ENCODE assay signal across 8 cellular contexts in the genomic region with DNA sequence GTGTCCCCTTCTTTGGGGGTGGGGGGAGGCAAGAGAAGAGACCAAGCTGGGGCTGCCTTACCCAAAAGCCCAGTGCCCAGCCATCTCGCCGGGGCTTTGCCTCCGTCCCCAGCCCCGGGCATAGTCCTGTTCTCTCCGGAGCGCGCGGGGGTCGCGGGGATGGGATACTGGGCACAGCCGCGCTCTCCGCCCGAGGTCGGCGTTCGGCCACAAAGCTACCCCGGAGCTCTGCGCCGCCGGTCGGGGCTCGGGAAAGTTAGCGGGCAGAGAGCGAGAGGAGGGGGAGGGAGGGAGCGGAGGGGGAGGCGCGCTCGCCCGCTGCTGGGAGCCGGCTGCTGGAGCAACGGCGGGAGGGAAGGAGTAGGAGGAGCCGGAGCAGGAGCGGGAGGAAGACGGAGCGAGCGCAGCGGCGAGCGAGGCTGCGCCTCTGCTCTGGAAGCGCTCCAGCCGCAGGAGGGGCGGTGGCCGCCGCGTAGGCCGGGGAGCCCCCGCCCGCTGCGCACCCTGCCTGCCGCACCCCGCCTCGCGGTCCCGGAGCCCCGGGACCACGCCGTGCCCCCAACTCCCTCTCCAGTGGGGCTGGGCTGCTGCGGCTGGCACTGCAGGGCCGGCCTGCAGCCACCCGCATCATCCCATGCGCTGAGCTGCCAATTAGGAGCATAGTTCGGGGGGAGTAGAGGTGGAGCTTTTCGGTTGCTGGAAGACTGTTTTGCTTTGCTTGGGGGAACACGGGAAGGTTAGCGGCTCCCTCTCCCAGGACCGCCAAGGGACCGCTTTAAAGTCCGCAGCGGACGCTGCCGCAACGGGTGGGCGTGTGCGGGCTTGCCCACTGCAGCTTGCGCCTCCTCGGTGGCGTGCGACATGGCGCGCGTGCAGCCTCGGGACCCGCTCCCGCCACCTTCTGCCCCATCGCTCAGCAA. TPM values are rescaled to one million over a fixed set of nuclear protein-coding genes. Genes with fewer than 3 reads are reported as not detected.
DNase-seq lines count a peak whose midpoint lies in the region; ATAC-seq and TF ChIP-seq lines count a peak whose summit lies in the region.

A gene with protein sequence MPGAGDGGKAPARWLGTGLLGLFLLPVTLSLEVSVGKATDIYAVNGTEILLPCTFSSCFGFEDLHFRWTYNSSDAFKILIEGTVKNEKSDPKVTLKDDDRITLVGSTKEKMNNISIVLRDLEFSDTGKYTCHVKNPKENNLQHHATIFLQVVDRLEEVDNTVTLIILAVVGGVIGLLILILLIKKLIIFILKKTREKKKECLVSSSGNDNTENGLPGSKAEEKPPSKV (minus strand): TSS at position 272 of the 920 bp plus-strand sequence. CDS start 150 bp downstream, at position 122.

- DNase-seq in AG08396 (ENCODE audit: low spot score) (peak; percentile 90), HCT116 (ENCODE audit: low read depth, low spot score) (no peak), RWPE2 (ENCODE audit: low spot score) (no peak), dermis blood vessel endothelial cell (peak; percentile 55), kidney tubule cell (ENCODE audit: low spot score) (peak; percentile 57), NOMO-1 (lab: John Stamatoyannopoulos, UW; ENCODE audit: unreplicated experiment in 2 of 2) (no peak), erythroblast (lab: John Stamatoyannopoulos, UW) (no peak)
- DNase-seq in stimulated activated naive B cell treated with anti-CD40 and anti-IgM and Interleukin-4, amounts not matched to agents 10 μg/mL and 1 μg/mL and 100 μg/mL, for 72 hours, result no peak

- H3K4me3 Mint-ChIP-seq in stimulated activated naive B cell treated with anti-CD40 and anti-IgM and Interleukin-4, amounts not matched to agents 10 μg/mL and 1 μg/mL and 100 μg/mL, for 72 hours, result peak within 1 kb of the TSS; percentile 65 to 70

- peak within 1 kb of the TSS; percentile 21 to 50 for H3K4me3 ChIP-seq in HCT116 (replicated peaks in 1 of 2; ENCODE audit: low read depth in 1 of 2, low read length in 2 of 2)
- peak within 1 kb of the TSS; percentile 33 for H3K4me3 ChIP-seq in RWPE2 (ENCODE audit: severe bottlenecking)

- peak; percentile 80 for ATAC-seq in HCT116
- peak; percentile 76 for ATAC-seq in RWPE2 (ENCODE audit: low read depth)
- peak; percentile 19 to 33 for ATAC-seq in stimulated activated naive B cell treated with anti-CD40 and anti-IgM and Interleukin-4, amounts not matched to agents 10 μg/mL and 1 μg/mL and 100 μg/mL, for 72 hours (replicated peaks)

- TF ChIP-seq CTCF in HCT116 (IDR thresholded peaks at IDR 0.05 in 2 of 3, conservative IDR thresholded peaks at IDR 0.05 in 1 of 3; ENCODE audit: borderline replicate concordance in 1 of 3, insufficient read depth in 1 of 3, low read depth in 2 of 3, low read length in 2 of 3) (no peak), RWPE2 (IDR thresholded peaks at IDR 0.05; ENCODE audit: poor library complexity, severe bottlenecking) (no peak)

- CTCF ChIA-PET in HCT116 (lab: Charles Lee), result interaction anchor here (1.0 kb wide), 1 partner anchor 19 kb away, joined by 3 read pairs; no protein-coding TSS in a partner anchor

- RAD21 ChIA-PET in HCT116 (lab: Charles Lee; ENCODE audit: low non-redundant PET in 1 of 2, low total read pairs in 2 of 2, uncharacterized antibody in 2 of 2, unreplicated experiment in 2 of 2), result interaction anchor here in 1 of 2 experiments (0.6 to 0.8 kb wide), 3 partner anchors 19 to 212 kb away, joined by 3 to 5 read pairs (median 4); no protein-coding TSS in a partner anchor

- no peaks in the 10 kb centered on the region for H3K9me3 Mint-ChIP-seq in stimulated activated naive B cell treated with anti-CD40 and anti-IgM and Interleukin-4, amounts not matched to agents 10 μg/mL and 1 μg/mL and 100 μg/mL, for 72 hours

- peak within 1 kb of the TSS; percentile 13; the same call in 1 of the 2 replicates for H3K9ac ChIP-seq in HCT116 (ENCODE audit: low read length)

- peaks cover 76 to 95% of the 10 kb centered on the region in 2 donors for H3K27me3 Mint-ChIP-seq in stimulated activated naive B cell treated with anti-CD40 and anti-IgM and Interleukin-4, amounts not matched to agents 10 μg/mL and 1 μg/mL and 100 μg/mL, for 72 hours

- H3K79me2 ChIP-seq in HCT116 (ENCODE audit: insufficient read depth, low read length), result no peaks in the 10 kb centered on the region

- H3K27ac ChIP-seq in HCT116 (ENCODE audit: low read depth, low read length) (no peak within 1 kb of the TSS; the same call in 1 of the 2 replicates), RWPE2 (ENCODE audit: poor library complexity, severe bottlenecking) (no peak within 1 kb of the TSS)

- TF ChIP-seq POLR2A in HCT116 (IDR thresholded peaks at IDR 0.05; ENCODE audit: borderline replicate concordance, extremely low read depth, insufficient read depth, insufficient read length) (no peak), erythroblast (IDR thresholded peaks at IDR 0.05; ENCODE audit: low read length) (no peak)

- H3K4me1 ChIP-seq in HCT116 (ENCODE audit: control insufficient read depth in 1 of 2, insufficient read depth in 2 of 2, low read length in 2 of 2), result peaks cover 10 to 24% of the 10 kb centered on the region in 2 experiments; a peak in 3 of 4 replicates
- no peaks in the 10 kb centered on the region for H3K4me1 ChIP-seq in RWPE2 (ENCODE audit: insufficient read depth, poor library complexity, severe bottlenecking)

- peaks cover 11 to 12% of the 10 kb centered on the region in 2 donors for H3K4me1 Mint-ChIP-seq in stimulated activated naive B cell treated with anti-CD40 and anti-IgM and Interleukin-4, amounts not matched to agents 10 μg/mL and 1 μg/mL and 100 μg/mL, for 72 hours

- H3K9me3 ChIP-seq in HCT116 (ENCODE audit: control insufficient read depth in 1 of 2, insufficient read depth in 1 of 2, low read depth in 1 of 2, low read length in 2 of 2) (no peaks in the 10 kb centered on the region), RWPE2 (ENCODE audit: severe bottlenecking) (no peaks in the 10 kb centered on the region)

- intact Hi-C loops in HCT116 (cut with micrococcal nuclease), result loop anchor here (10.0 kb wide), 1 partner anchor 542 kb away; no protein-coding TSS in a partner anchor

- H3K4me2 ChIP-seq in HCT116 (ENCODE audit: low read length), result peak within 1 kb of the TSS; percentile 79

- H3K36me3 ChIP-seq in HCT116 (ENCODE audit: control insufficient read depth in 1 of 2, insufficient read depth in 2 of 2, low read length in 2 of 2), result no peaks in the 10 kb centered on the region
- H3K36me3 ChIP-seq in RWPE2 (ENCODE audit: low read depth), result no peaks in the 10 kb centered on the region

- H3K36me3 Mint-ChIP-seq in stimulated activated naive B cell treated with anti-CD40 and anti-IgM and Interleukin-4, amounts not matched to agents 10 μg/mL and 1 μg/mL and 100 μg/mL, for 72 hours, result no peaks in the 10 kb centered on the region

- no peak for TF ChIP-seq RAD21 in HCT116 (IDR thresholded peaks at IDR 0.05; ENCODE audit: low read depth)

- H4K20me1 ChIP-seq in HCT116 (ENCODE audit: insufficient read depth), result no peaks in the 10 kb centered on the region

- H3K9me2 ChIP-seq in HCT116 (ENCODE audit: insufficient read depth), result no peaks in the 10 kb centered on the region

- H3K27me3 ChIP-seq in HCT116 (ENCODE audit: insufficient read depth, low read length) (no peaks in the 10 kb centered on the region), RWPE2 (ENCODE audit: insufficient read depth, poor library complexity, severe bottlenecking) (peaks cover 25% of the 10 kb centered on the region)

- BruUV-seq in HCT116 (replicated peaks; lab: Mats Ljungman, UMichigan), result no TSS peak

- POLR2A ChIA-PET in HCT116 (lab: Charles Lee), result no interaction called here

- no peak within 1 kb of the TSS for H3K27ac Mint-ChIP-seq in stimulated activated naive B cell treated with anti-CD40 and anti-IgM and Interleukin-4, amounts not matched to agents 10 μg/mL and 1 μg/mL and 100 μg/mL, for 72 hours

- H2AFZ ChIP-seq in HCT116 (ENCODE audit: low read depth, low read length, poor library complexity, severe bottlenecking), result peak within 1 kb of the TSS; percentile 31

TF ChIP-seq in HCT116, 20 proteins besides CTCF, POLR2A, EP300 and RAD21:
- TF ChIP-seq ZFX (IDR thresholded peaks at IDR 0.05) (no peak), TCF7L2 (IDR thresholded peaks at IDR 0.05; ENCODE audit: borderline replicate concordance, extremely low read depth, insufficient read depth, insufficient read length) (no peak), SP1 (IDR thresholded peaks at IDR 0.05; ENCODE audit: low read depth) (no peak), FOSL1 (IDR thresholded peaks at IDR 0.05; ENCODE audit: low read depth) (no peak), EZH2 (IDR thresholded peaks at IDR 0.05) (no peak), POLR2AphosphoS5 (IDR thresholded peaks at IDR 0.05; ENCODE audit: low read depth, low read length) (no peak), YY1 (IDR thresholded peaks at IDR 0.05; ENCODE audit: extremely low read depth, insufficient replicate concordance, low read depth, low read length) (no peak), SRF (IDR thresholded peaks at IDR 0.05; ENCODE audit: low read depth) (no peak), SIN3A (IDR thresholded peaks at IDR 0.05; ENCODE audit: low read depth) (no peak), CBX3 (IDR thresholded peaks at IDR 0.05; ENCODE audit: low read depth) (no peak), JUND (IDR thresholded peaks at IDR 0.05) (no peak)
- TF ChIP-seq, protein P1, sequence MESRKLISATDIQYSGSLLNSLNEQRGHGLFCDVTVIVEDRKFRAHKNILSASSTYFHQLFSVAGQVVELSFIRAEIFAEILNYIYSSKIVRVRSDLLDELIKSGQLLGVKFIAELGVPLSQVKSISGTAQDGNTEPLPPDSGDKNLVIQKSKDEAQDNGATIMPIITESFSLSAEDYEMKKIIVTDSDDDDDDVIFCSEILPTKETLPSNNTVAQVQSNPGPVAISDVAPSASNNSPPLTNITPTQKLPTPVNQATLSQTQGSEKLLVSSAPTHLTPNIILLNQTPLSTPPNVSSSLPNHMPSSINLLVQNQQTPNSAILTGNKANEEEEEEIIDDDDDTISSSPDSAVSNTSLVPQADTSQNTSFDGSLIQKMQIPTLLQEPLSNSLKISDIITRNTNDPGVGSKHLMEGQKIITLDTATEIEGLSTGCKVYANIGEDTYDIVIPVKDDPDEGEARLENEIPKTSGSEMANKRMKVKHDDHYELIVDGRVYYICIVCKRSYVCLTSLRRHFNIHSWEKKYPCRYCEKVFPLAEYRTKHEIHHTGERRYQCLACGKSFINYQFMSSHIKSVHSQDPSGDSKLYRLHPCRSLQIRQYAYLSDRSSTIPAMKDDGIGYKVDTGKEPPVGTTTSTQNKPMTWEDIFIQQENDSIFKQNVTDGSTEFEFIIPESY (IDR thresholded peaks at IDR 0.05; ENCODE audit: extremely low read depth, insufficient replicate concordance, low read length), result no peak
- TF ChIP-seq, protein P2, sequence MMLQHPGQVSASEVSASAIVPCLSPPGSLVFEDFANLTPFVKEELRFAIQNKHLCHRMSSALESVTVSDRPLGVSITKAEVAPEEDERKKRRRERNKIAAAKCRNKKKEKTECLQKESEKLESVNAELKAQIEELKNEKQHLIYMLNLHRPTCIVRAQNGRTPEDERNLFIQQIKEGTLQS (IDR thresholded peaks at IDR 0.05), result no peak

RNA-seq across cellular contexts. Expression of the gene that starts here (rescaled TPM):
- total RNA-seq in HCT116 (2021; ENCODE audit: unreplicated experiment) (0.32 TPM), dermis blood vessel endothelial cell (0.09 TPM in 1 of 2 replicates, not detected in the other)
- 0.07 and 0.22 TPM in 2 replicates for polyA plus RNA-seq in HCT116 (2012)

Comparison
In these comparisons a context has a peak if more than half of its experiments do, and no peak if none do; other contexts are left out.
1. Peak in ATAC-seq, H3K4me3 ChIP-seq, H3K9ac ChIP-seq and H3K4me2 ChIP-seq in HCT116; RNA of the gene not detected or under 1 TPM.
2. Peak in DNase-seq in dermis blood vessel endothelial cell; RNA of the gene not detected or under 1 TPM.
3. DNase-seq: peak in AG08396 (single experiment) and kidney tubule cell (single experiment); none in HCT116 (single experiment), RWPE2 (single experiment), stimulated activated naive B cell treated with anti-CD40 and anti-IgM and Interleukin-4, amounts not matched to agents 10 μg/mL and 1 μg/mL and 100 μg/mL, for 72 hours (single experiment), NOMO-1 (0 of 2) and erythroblast (0 of 2).
4. ATAC-seq: peak in every context shown above with its lines; median percentile 80 in HCT116; 76 in RWPE2; 26 in stimulated activated naive B cell treated with anti-CD40 and anti-IgM and Interleukin-4, amounts not matched to agents 10 μg/mL and 1 μg/mL and 100 μg/mL, for 72 hours.